11 cellular contexts compared by ENCODE assay signal in the genomic region with DNA sequence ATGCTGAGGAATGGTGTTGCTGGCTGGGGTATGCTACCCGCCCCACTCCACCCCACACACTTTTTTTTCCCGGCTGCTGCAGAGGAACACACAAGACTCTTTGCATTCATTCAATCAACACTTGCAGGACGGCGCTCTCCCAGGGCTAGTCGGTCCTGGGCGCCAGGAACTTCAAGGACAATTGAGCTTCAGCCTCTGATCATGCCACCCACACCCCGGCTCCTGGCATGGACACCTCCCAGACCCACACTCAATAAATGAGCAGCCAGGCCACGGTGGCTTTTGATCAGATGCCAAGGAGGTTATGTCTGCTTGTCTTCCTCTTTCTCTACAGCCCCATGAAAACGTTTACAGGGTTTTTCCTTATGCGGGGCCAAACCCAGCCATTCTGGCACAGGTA. TPM values are rescaled to one million over a fixed set of nuclear protein-coding genes. Genes with fewer than 3 reads are reported as not detected.
DNase-seq lines count a peak whose midpoint lies in the region; ATAC-seq and TF ChIP-seq lines count a peak whose summit lies in the region.
"Had no signal": no experiment of that assay in that cellular context is flagged by ENCODE, and none has a peak within 500 bp of the region (broad histone marks: within the 10 kb centered on the region; RNA-seq: fewer than 3 reads in every experiment).

No MANE protein-coding gene starts in this region.

- CTCF ChIA-PET in mammary epithelial cell (lab: Charles Lee; ENCODE audit: low non-redundant PET) = no interaction called here
- CTCF ChIA-PET in OCI-LY7 (lab: Charles Lee; ENCODE audit: unreplicated experiment) = no interaction called here

- H2AFZ ChIP-seq in mammary epithelial cell (ENCODE audit: low read depth, low read length) (peak overlapping the region; percentile 13), OCI-LY7 (ENCODE audit: low read length) (no peak overlapping the region)

- in situ Hi-C loops in mammary epithelial cell (cut with MboI; ENCODE audit: low sequenced_read_pairs in 2 of 2) = no loop called here

- TF ChIP-seq EP300 in stomach (IDR thresholded peaks at IDR 0.05) = no peak

- H3K27ac ChIP-seq in mammary epithelial cell (ENCODE audit: insufficient read depth, low read depth, low read length) (no peak overlapping the region), breast epithelium (peak overlapping the region in 1 of 2 donors; percentile 46), upper lobe of right lung (no peak overlapping the region), adrenal gland (no peak overlapping the region), OCI-LY7 (ENCODE audit: low read depth, low read length, poor library complexity, severe bottlenecking) (no peak overlapping the region), stomach (no peak overlapping the region)
- H3K27ac ChIP-seq: uterus had no signal

- no peaks in the 10 kb centered on the region for H3K27me3 Mint-ChIP-seq in central memory CD8-positive, alpha-beta T cell

- DNase-seq in mammary epithelial cell (no peak), breast epithelium (ENCODE audit: low spot score in 2 of 2) (no peak), mucosa of gallbladder (ENCODE audit: low spot score) (peak; percentile 23), upper lobe of right lung (no peak), adrenal gland (no peak), OCI-LY7 (ENCODE audit: low spot score) (no peak), stomach (no peak)
- DNase-seq in central memory CD8-positive, alpha-beta T cell (ENCODE audit: low spot score in 2 of 2) = no peak
- DNase-seq: activated CD8-positive, alpha-beta memory T cell treated with anti-CD3 and anti-CD28 coated beads, Interleukin-2, amount 50 U/mL, for 4 hours; T1000 had no signal

- H3K9me3 ChIP-seq in mammary epithelial cell (replicated peaks; ENCODE audit: insufficient read depth, low read length) = no peaks in the 10 kb centered on the region
- H3K9me3 ChIP-seq in breast epithelium = no peaks in the 10 kb centered on the region
- no peaks in the 10 kb centered on the region for H3K9me3 ChIP-seq in upper lobe of right lung
- H3K9me3 ChIP-seq in adrenal gland (replicated peaks in 1 of 3) = no peaks in the 10 kb centered on the region
- H3K9me3 ChIP-seq in OCI-LY7 (ENCODE audit: low read length) = no peaks in the 10 kb centered on the region
- H3K9me3 ChIP-seq in stomach = no peaks in the 10 kb centered on the region
- H3K9me3 ChIP-seq: uterus had no signal

- no peak for TF ChIP-seq POLR2A in breast epithelium (IDR thresholded peaks at IDR 0.05)
- TF ChIP-seq POLR2A in adrenal gland (IDR thresholded peaks at IDR 0.05) = no peak
- TF ChIP-seq POLR2A in stomach (IDR thresholded peaks at IDR 0.05) = no peak

- BruUV-seq in mammary epithelial cell (replicated peaks; lab: Mats Ljungman, UMichigan) (no TSS peak), OCI-LY7 (replicated peaks; lab: Mats Ljungman, UMichigan) (no TSS peak)

- intact Hi-C loops in mammary epithelial cell (cut with micrococcal nuclease) (no loop called here), breast epithelium (cut with DNase I; ENCODE audit: low total_unique reads) (no loop called here), upper lobe of right lung (cut with DNase I) (no loop called here), adrenal gland (cut with DNase I) (no loop called here), OCI-LY7 (cut with micrococcal nuclease; ENCODE audit: unreplicated experiment) (no loop called here), stomach (cut with DNase I; ENCODE audit: low total_unique reads) (no loop called here)

- TF ChIP-seq CTCF in mammary epithelial cell (conservative IDR thresholded peaks at IDR 0.05 in 1 of 2, IDR thresholded peaks at IDR 0.05 in 1 of 2; ENCODE audit: extremely low read depth in 1 of 2, insufficient read depth in 1 of 2, low read depth in 1 of 2, low read length in 2 of 2) (no peak), breast epithelium (IDR thresholded peaks at IDR 0.05) (no peak), upper lobe of right lung (IDR thresholded peaks at IDR 0.05) (no peak), adrenal gland (IDR thresholded peaks at IDR 0.05) (no peak), OCI-LY7 (conservative IDR thresholded peaks at IDR 0.05; ENCODE audit: low read length) (no peak), stomach (IDR thresholded peaks at IDR 0.05) (no peak)

- H3K4me2 ChIP-seq in mammary epithelial cell (ENCODE audit: insufficient read depth, low read depth, low read length) (no peak overlapping the region), OCI-LY7 (ENCODE audit: low read length) (no peak overlapping the region)

- dilution Hi-C loops in mammary epithelial cell (cut with HindIII; ENCODE audit: low sequenced_read_pairs) = no loop called here

- no peaks in the 10 kb centered on the region for H3K9me2 ChIP-seq in OCI-LY7 (ENCODE audit: insufficient read depth, low read length)

- peaks cover 88% of the 10 kb centered on the region for H3K4me1 Mint-ChIP-seq in central memory CD8-positive, alpha-beta T cell

- H3K27ac Mint-ChIP-seq in central memory CD8-positive, alpha-beta T cell (ENCODE audit: low read depth) = peak overlapping the region; percentile 75

- H3K4me3 Mint-ChIP-seq in central memory CD8-positive, alpha-beta T cell = peak overlapping the region; percentile 61

- peaks cover 2% of the 10 kb centered on the region for H3K36me3 ChIP-seq in mammary epithelial cell (ENCODE audit: insufficient read depth, low read length)
- H3K36me3 ChIP-seq in breast epithelium = no peaks in the 10 kb centered on the region
- peaks cover 2% of the 10 kb centered on the region for H3K36me3 ChIP-seq in upper lobe of right lung
- H3K36me3 ChIP-seq in adrenal gland (replicated peaks in 1 of 2) = no peaks in the 10 kb centered on the region
- H3K36me3 ChIP-seq in OCI-LY7 (ENCODE audit: insufficient read depth, low read length) = no peaks in the 10 kb centered on the region
- H3K36me3 ChIP-seq in stomach = peaks cover 0 to 2% (median under 1%) of the 10 kb centered on the region in 4 donors
- H3K36me3 ChIP-seq: uterus had no signal

- H4K20me1 ChIP-seq in mammary epithelial cell (ENCODE audit: insufficient read depth, low read length) (no peaks in the 10 kb centered on the region), OCI-LY7 (ENCODE audit: insufficient read depth, low read length) (no peaks in the 10 kb centered on the region)

- POLR2A ChIA-PET in OCI-LY7 (lab: Charles Lee) = no interaction called here

- peaks cover 52% of the 10 kb centered on the region for H3K79me2 ChIP-seq in mammary epithelial cell (ENCODE audit: insufficient read depth, low read length)
- peaks cover 9% of the 10 kb centered on the region; the same call in 1 of the 2 replicates for H3K79me2 ChIP-seq in OCI-LY7 (ENCODE audit: insufficient read depth, low read depth, low read length)

- no peak for ATAC-seq in central memory CD8-positive, alpha-beta T cell (replicated peaks; ENCODE audit: extremely low read depth, poor library complexity, severe bottlenecking)
- peak; percentile 35 for ATAC-seq in upper lobe of right lung

- H3K4me1 ChIP-seq in mammary epithelial cell (ENCODE audit: insufficient read depth, low read length) (peaks cover 27% of the 10 kb centered on the region), breast epithelium (no peaks in the 10 kb centered on the region), upper lobe of right lung (peaks cover 32% of the 10 kb centered on the region), adrenal gland (replicated peaks in 1 of 2) (peaks cover 4 to 26% of the 10 kb centered on the region in 2 donors), OCI-LY7 (ENCODE audit: insufficient read depth, low read length, poor library complexity, severe bottlenecking) (peaks cover 23% of the 10 kb centered on the region), stomach (peaks cover 0 to 29% (median 0%) of the 10 kb centered on the region in 4 donors)
- H3K4me1 ChIP-seq: uterus had no signal

- H3K4me3 ChIP-seq in mammary epithelial cell (replicated peaks in 1 of 3; ENCODE audit: insufficient read depth in 1 of 3, low read depth in 2 of 3, low read length in 3 of 3) = no peak overlapping the region
- no peak overlapping the region for H3K4me3 ChIP-seq in breast epithelium
- H3K4me3 ChIP-seq in upper lobe of right lung = no peak overlapping the region
- H3K4me3 ChIP-seq in adrenal gland = no peak overlapping the region
- no peak overlapping the region for H3K4me3 ChIP-seq in OCI-LY7 (ENCODE audit: low read depth, low read length, poor library complexity, severe bottlenecking)
- no peak overlapping the region for H3K4me3 ChIP-seq in stomach
- H3K4me3 ChIP-seq: uterus had no signal

- no peak overlapping the region for H3K9ac ChIP-seq in mammary epithelial cell (ENCODE audit: insufficient read depth, low read length)

- H3K27me3 ChIP-seq in mammary epithelial cell (ENCODE audit: insufficient read depth, low read length) = no peaks in the 10 kb centered on the region
- H3K27me3 ChIP-seq in breast epithelium = no peaks in the 10 kb centered on the region
- no peaks in the 10 kb centered on the region for H3K27me3 ChIP-seq in upper lobe of right lung
- no peaks in the 10 kb centered on the region for H3K27me3 ChIP-seq in adrenal gland
- H3K27me3 ChIP-seq in stomach = no peaks in the 10 kb centered on the region
- H3K27me3 ChIP-seq: uterus had no signal

- no peaks in the 10 kb centered on the region for H3K9me3 Mint-ChIP-seq in central memory CD8-positive, alpha-beta T cell

- 28% methylated on average over 2 of the region's 10 CpGs for WGBS in mammary epithelial cell (ENCODE audit: low coverage, missing lambda C conversion rate)
- 24 to 36% (median 27%) methylated on average over 9 to 10 of the region's 10 CpGs for WGBS in adrenal gland, 4 donors
- 48 to 61% (median 58%) methylated on average over 10 of the region's 10 CpGs for WGBS in stomach, 5 donors

- H3K36me3 Mint-ChIP-seq in central memory CD8-positive, alpha-beta T cell (ENCODE audit: insufficient read depth) = peaks cover 23% of the 10 kb centered on the region

RNA-seq across cellular contexts. Expression of a gene that starts 19.8 kb away (rescaled TPM):
- total RNA-seq in mammary epithelial cell = 10 to 100 TPM; 18.8 to 62.5 TPM
- 28.4 TPM for polyA plus RNA-seq in mammary epithelial cell
- 63.0 TPM for polyA minus RNA-seq in mammary epithelial cell
- 10 to 100 TPM; 36.6 to 81.9 (median 59.8) TPM for total RNA-seq in breast epithelium
- total RNA-seq in mucosa of gallbladder = 56.0 TPM
- total RNA-seq in upper lobe of right lung = 83.1 TPM
- 100 to 1,000 TPM in 1 of 8 donors, 10 to 100 TPM in 7; 29.5 to 167 (median 75.2) TPM for total RNA-seq in adrenal gland
- 10 to 100 TPM; 15.7 to 21.2 (median 17.7) TPM for polyA plus RNA-seq in adrenal gland
- 19.1 and 19.9 TPM in 2 replicates for total RNA-seq in OCI-LY7 (2014; rRNA removed; shearing (Covaris generic))
- 12.5 and 14.4 TPM in 2 replicates for total RNA-seq in OCI-LY7 (2022)
- 10 to 100 TPM in 4 of 5 donors, 1 to 10 TPM in 1; 9.7 to 88.3 (median 13.8) TPM for total RNA-seq in stomach
- polyA plus RNA-seq in stomach = 1 to 10 TPM; 5.3 to 7.1 (median 6.6) TPM

RNA-seq across cellular contexts. Expression of a gene that starts 47.7 kb away (rescaled TPM):
- total RNA-seq in mammary epithelial cell (not detected), breast epithelium (1 to 10 TPM in 1 of 3 donors, not detected in 2; 2.6 TPM), mucosa of gallbladder (0.37 TPM), upper lobe of right lung (0.55 TPM), adrenal gland (1 to 10 TPM in 7 of 8 donors, under 1 TPM in 1; 0.72 to 2.6 (median 2.1) TPM), OCI-LY7 (2022) (0.61 TPM in 1 of 2 replicates, not detected in the other), stomach (under 1 TPM in 1 of 5 donors, not detected in 4; 0.55 TPM)
- polyA plus RNA-seq in mammary epithelial cell (not detected), adrenal gland (1 to 10 TPM in 1 of 3 donors, under 1 TPM in 2; 0.55 to 1.4 (median 0.88) TPM), stomach (1 to 10 TPM in 1 of 3 donors, under 1 TPM in 2; 0.20 to 1.2 (median 0.68) TPM)
- not detected for polyA minus RNA-seq in mammary epithelial cell
- 0.21 and 0.35 TPM in 2 replicates for total RNA-seq in OCI-LY7 (2014; rRNA removed; shearing (Covaris generic))

RNA-seq across cellular contexts. Expression of a gene that starts 51.6 kb away (rescaled TPM):
- total RNA-seq in mammary epithelial cell (not detected), breast epithelium (not detected), mucosa of gallbladder (not detected), upper lobe of right lung (not detected), adrenal gland (not detected), OCI-LY7 (2022) (1.3 TPM in 1 of 2 replicates, not detected in the other), stomach (not detected)
- polyA plus RNA-seq in mammary epithelial cell (not detected), adrenal gland (not detected), stomach (not detected)
- not detected for polyA minus RNA-seq in mammary epithelial cell
- 3.2 TPM in 1 of 2 replicates, not detected in the other for total RNA-seq in OCI-LY7 (2014; rRNA removed; shearing (Covaris generic))
- total RNA-seq: uterus had no signal

RNA-seq across cellular contexts. Expression of a gene that starts 57.9 kb away (rescaled TPM):
- 10 to 100 TPM; 35.7 to 38.3 TPM for total RNA-seq in mammary epithelial cell
- polyA plus RNA-seq in mammary epithelial cell = 21.5 TPM
- polyA minus RNA-seq in mammary epithelial cell = 61.8 TPM
- 10 to 100 TPM; 27.5 to 34.5 (median 29.0) TPM for total RNA-seq in breast epithelium
- 34.2 TPM for total RNA-seq in mucosa of gallbladder
- 33.1 TPM for total RNA-seq in upper lobe of right lung
- 10 to 100 TPM; 25.0 to 73.3 (median 37.2) TPM for total RNA-seq in adrenal gland
- polyA plus RNA-seq in adrenal gland = 10 to 100 TPM; 28.8 to 38.3 (median 32.2) TPM
- 39.6 and 45.2 TPM in 2 replicates for total RNA-seq in OCI-LY7 (2014; rRNA removed; shearing (Covaris generic))
- 52.3 and 54.5 TPM in 2 replicates for total RNA-seq in OCI-LY7 (2022)
- 10 to 100 TPM; 11.6 to 48.7 (median 22.8) TPM for total RNA-seq in stomach
- polyA plus RNA-seq in stomach = 10 to 100 TPM; 11.6 to 24.7 (median 15.1) TPM
